Comparison of ENCODE assay signal across 13 cellular contexts in the genomic region with DNA sequence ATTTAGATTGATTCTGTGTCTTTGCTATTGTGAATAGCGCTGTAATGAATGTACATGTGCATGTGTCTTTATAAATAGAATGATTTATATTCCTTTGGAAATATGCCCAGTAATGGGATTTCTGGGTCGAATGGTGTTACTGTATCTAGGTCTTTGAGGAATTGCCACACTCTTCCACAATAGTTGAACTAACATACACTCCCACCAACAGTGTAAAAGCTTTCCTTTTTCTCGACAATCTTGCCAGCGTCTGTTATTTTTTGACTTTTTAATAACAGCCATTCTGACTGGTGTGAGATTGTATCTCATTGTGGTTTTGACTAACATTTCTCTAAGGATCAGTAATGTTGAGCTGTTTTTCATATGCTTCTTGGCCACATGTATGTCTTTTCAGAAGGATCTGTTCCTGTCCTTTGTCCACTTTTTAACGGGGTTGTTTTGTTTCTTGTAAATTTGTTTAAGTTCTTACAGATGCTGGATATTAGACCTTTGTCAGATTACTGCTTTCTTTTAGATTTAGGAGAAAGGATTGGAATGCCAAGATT.
DNase-seq lines count a peak whose midpoint lies in the region; ATAC-seq and TF ChIP-seq lines count a peak whose summit lies in the region.
"Had no signal": no experiment of that assay in that cellular context is flagged by ENCODE, and none has a peak within 500 bp of the region (broad histone marks: within the 10 kb centered on the region; RNA-seq: fewer than 3 reads in every experiment).

No MANE protein-coding gene starts in this region.

- H3K27me3 ChIP-seq in upper lobe of left lung, result no peaks in the 10 kb centered on the region
- H3K27me3 ChIP-seq: vagina had no signal

- H3K4me1 ChIP-seq in upper lobe of left lung, result no peaks in the 10 kb centered on the region

- H3K9me3 ChIP-seq in upper lobe of left lung, result no peaks in the 10 kb centered on the region
- H3K9me3 ChIP-seq: vagina had no signal

- TF ChIP-seq POLR2A in upper lobe of left lung (IDR thresholded peaks at IDR 0.05), result no peak

- no peaks in the 10 kb centered on the region for H3K36me3 ChIP-seq in upper lobe of left lung
- H3K36me3 ChIP-seq: vagina had no signal

- peak; percentile 29 for DNase-seq in HT1080 (ENCODE audit: low read depth)
- peak; percentile 55 for DNase-seq in fibroblast of pulmonary artery (ENCODE audit: low read depth)
- peak; percentile 32 for DNase-seq in stromal cell of bone marrow (ENCODE audit: low read depth)
- DNase-seq in stimulated activated CD4-positive, alpha-beta T cell treated with anti-CD3 and anti-CD28 coated beads, Interleukin-1b, Interleukin-23, amount 100 ng/mL, for 48 hours, result no peak
- no peak for DNase-seq in upper lobe of left lung
- no peak for DNase-seq in activated CD4-positive, CD25-positive, alpha-beta regulatory T cell treated with anti-CD3 and anti-CD28 coated beads, Interleukin-2, amount 50 U/mL, for 72 hours
- DNase-seq: CD4-positive, CD25-positive, alpha-beta regulatory T cell; endodermal cell; kidney glomerular epithelial cell; NCI-H2029 had no signal

- ATAC-seq in SK-N-SH treated with all-trans-retinoic acid at 6 μM for 48 hours (peak; percentile 88), upper lobe of left lung (ENCODE audit: low FRiP score in 2 of 2) (no peak)

- WGBS in upper lobe of left lung, 2 donors, result 37% methylated on average over 5 of the region's 5 CpGs

- H3K4me3 ChIP-seq in fibroblast of pulmonary artery (replicated peaks; ENCODE audit: low read depth, low read length) (no peak overlapping the region), upper lobe of left lung (no peak overlapping the region)
- H3K4me3 ChIP-seq: vagina had no signal

- TF ChIP-seq CTCF in fibroblast of pulmonary artery (IDR thresholded peaks at IDR 0.05; ENCODE audit: low read length, missing control alignments), result no peak
- TF ChIP-seq CTCF in upper lobe of left lung (IDR thresholded peaks at IDR 0.05), result no peak

- H3K27ac ChIP-seq in upper lobe of left lung, result no peak overlapping the region
- H3K27ac ChIP-seq: RWPE1, vagina had no signal

- no peak for TF ChIP-seq EP300 in upper lobe of left lung (IDR thresholded peaks at IDR 0.05)

TF ChIP-seq in SK-N-SH treated with all-trans-retinoic acid at 6 μM for 48 hours, 23 proteins besides CTCF, POLR2A, EP300 and RAD21:
- TF ChIP-seq TOX (CRISPR knock-in tag; IDR thresholded peaks at IDR 0.05; ENCODE audit: borderline replicate concordance) (no peak), ISL1 (CRISPR knock-in tag; IDR thresholded peaks at IDR 0.05) (peak; percentile 42)

Comparison
In these comparisons a context has a peak if more than half of its experiments do, and no peak if none do; other contexts are left out.
1. DNase-seq: peak in HT1080 (single experiment), fibroblast of pulmonary artery (single experiment) and stromal cell of bone marrow (single experiment); none in stimulated activated CD4-positive, alpha-beta T cell treated with anti-CD3 and anti-CD28 coated beads, Interleukin-1b, Interleukin-23, amount 100 ng/mL, for 48 hours (single experiment), upper lobe of left lung (0 of 2) and activated CD4-positive, CD25-positive, alpha-beta regulatory T cell treated with anti-CD3 and anti-CD28 coated beads, Interleukin-2, amount 50 U/mL, for 72 hours (single experiment).